ENCODE assay signal across 14 cellular contexts in genomic region chr3:29334652-29335189, GRCh38. TPM values are rescaled to one million over a fixed set of nuclear protein-coding genes. Genes with fewer than 3 reads are reported as not detected.
DNase-seq lines count a peak whose midpoint lies in the region; ATAC-seq and TF ChIP-seq lines count a peak whose summit lies in the region.
"Had no signal": no experiment of that assay in that cellular context is flagged by ENCODE, and none has a peak within 500 bp of the region (broad histone marks: within the 10 kb centered on the region; RNA-seq: fewer than 3 reads in every experiment).

No MANE protein-coding gene starts in this region.

- no peaks in the 10 kb centered on the region for H3K27me3 Mint-ChIP-seq in endodermal cell (ENCODE audit: insufficient read depth)
- H3K27me3 Mint-ChIP-seq in neural crest cell (ENCODE audit: low read depth): no peaks in the 10 kb centered on the region
- no peaks in the 10 kb centered on the region for H3K27me3 Mint-ChIP-seq in stimulated activated naive B cell treated with anti-CD40 and anti-IgM and Interleukin-4, amounts not matched to agents 10 μg/mL and 1 μg/mL and 100 μg/mL, for 72 hours

- DNase-seq in right atrium auricular region (ENCODE audit: low spot score): no peak
- no peak for DNase-seq in Right ventricle myocardium inferior (ENCODE audit: missing footprints)
- DNase-seq in endodermal cell: no peak
- no peak for DNase-seq in neural crest cell (ENCODE audit: low read depth, low spot score)
- DNase-seq in NCI-H226: no peak
- no peak for DNase-seq in mucosa of gallbladder (ENCODE audit: low spot score)
- no peak for DNase-seq in stimulated activated naive B cell treated with anti-CD40 and anti-IgM and Interleukin-4, amounts not matched to agents 10 μg/mL and 1 μg/mL and 100 μg/mL, for 72 hours
- DNase-seq: activated CD4-positive, alpha-beta T cell treated with anti-CD3 and anti-CD28 coated beads, Interleukin-2, amount 50 U/mL, for 48 hours; activated naive CD8-positive, alpha-beta T cell treated with anti-CD3 and anti-CD28 coated beads, Interleukin-2, amount 10 ng/mL, durations not matched to agents 7 days and 5 days; effector CD8-positive, alpha-beta T cell; stimulated activated CD4-positive, alpha-beta T cell treated with anti-CD3 and anti-CD28 coated beads, Interleukin-2, amount 100 ng/mL, for 48 hours had no signal

- H3K9ac ChIP-seq in endodermal cell (ENCODE audit: extremely low read depth, low read length, poor library complexity, severe bottlenecking): no peak overlapping the region

- H3K36me3 ChIP-seq in right atrium auricular region (no peaks in the 10 kb centered on the region), endodermal cell (ENCODE audit: control insufficient read depth, insufficient read depth, low read length) (no peaks in the 10 kb centered on the region)
- H3K36me3 ChIP-seq: neutrophil had no signal

- H3K27ac Mint-ChIP-seq in endodermal cell (no peak overlapping the region), neural crest cell (ENCODE audit: unreplicated experiment) (no peak overlapping the region)
- no peak overlapping the region for H3K27ac Mint-ChIP-seq in stimulated activated naive B cell treated with anti-CD40 and anti-IgM and Interleukin-4, amounts not matched to agents 10 μg/mL and 1 μg/mL and 100 μg/mL, for 72 hours
- H3K27ac Mint-ChIP-seq: activated naive CD8-positive, alpha-beta T cell treated with anti-CD3 and anti-CD28 coated beads, Interleukin-2, amount 10 ng/mL, durations not matched to agents 7 days and 5 days had no signal

- intact Hi-C loops in Right ventricle myocardium inferior (cut with DNase I): loop anchor here (5.0 kb wide), 2 partner anchors 52 to 428 kb away; partner anchors contain the start of gene RBMS3

- no peak overlapping the region for H3K4me3 Mint-ChIP-seq in endodermal cell
- peak overlapping the region; percentile 44 for H3K4me3 Mint-ChIP-seq in neural crest cell
- no peak overlapping the region for H3K4me3 Mint-ChIP-seq in stimulated activated naive B cell treated with anti-CD40 and anti-IgM and Interleukin-4, amounts not matched to agents 10 μg/mL and 1 μg/mL and 100 μg/mL, for 72 hours
- H3K4me3 Mint-ChIP-seq: activated naive CD8-positive, alpha-beta T cell treated with anti-CD3 and anti-CD28 coated beads, Interleukin-2, amount 10 ng/mL, durations not matched to agents 7 days and 5 days had no signal

- H3K27me3 ChIP-seq in right atrium auricular region: no peaks in the 10 kb centered on the region
- H3K27me3 ChIP-seq in endodermal cell (ENCODE audit: control insufficient read depth, insufficient read depth, low read length, poor library complexity, severe bottlenecking): no peaks in the 10 kb centered on the region
- H3K27me3 ChIP-seq: neutrophil had no signal

- H3K9me3 ChIP-seq in right atrium auricular region (no peaks in the 10 kb centered on the region), endodermal cell (ENCODE audit: control insufficient read depth, low read length) (no peaks in the 10 kb centered on the region)
- H3K9me3 ChIP-seq: neutrophil had no signal

- WGBS in endodermal cell (ENCODE audit: insufficient coverage in 1 of 2, insufficient read length in 1 of 2), 2 experiments: 92 to 100% methylated on average over 1 to 4 of the region's 4 CpGs

- H3K36me3 Mint-ChIP-seq in endodermal cell (ENCODE audit: low read depth) (no peaks in the 10 kb centered on the region), neural crest cell (ENCODE audit: low read depth) (no peaks in the 10 kb centered on the region)
- no peaks in the 10 kb centered on the region for H3K36me3 Mint-ChIP-seq in stimulated activated naive B cell treated with anti-CD40 and anti-IgM and Interleukin-4, amounts not matched to agents 10 μg/mL and 1 μg/mL and 100 μg/mL, for 72 hours
- H3K36me3 Mint-ChIP-seq: activated naive CD8-positive, alpha-beta T cell treated with anti-CD3 and anti-CD28 coated beads, Interleukin-2, amount 10 ng/mL, durations not matched to agents 7 days and 5 days had no signal

- H3K4me1 Mint-ChIP-seq in endodermal cell (peaks cover 14% of the 10 kb centered on the region), neural crest cell (peaks cover 59% of the 10 kb centered on the region)
- H3K4me1 Mint-ChIP-seq in stimulated activated naive B cell treated with anti-CD40 and anti-IgM and Interleukin-4, amounts not matched to agents 10 μg/mL and 1 μg/mL and 100 μg/mL, for 72 hours: peaks cover 0 to 5% of the 10 kb centered on the region in 2 donors
- H3K4me1 Mint-ChIP-seq: activated naive CD8-positive, alpha-beta T cell treated with anti-CD3 and anti-CD28 coated beads, Interleukin-2, amount 10 ng/mL, durations not matched to agents 7 days and 5 days had no signal

- H3K9me3 Mint-ChIP-seq in endodermal cell (no peaks in the 10 kb centered on the region), neural crest cell (no peaks in the 10 kb centered on the region)
- no peaks in the 10 kb centered on the region for H3K9me3 Mint-ChIP-seq in stimulated activated naive B cell treated with anti-CD40 and anti-IgM and Interleukin-4, amounts not matched to agents 10 μg/mL and 1 μg/mL and 100 μg/mL, for 72 hours
- H3K9me3 Mint-ChIP-seq: activated naive CD8-positive, alpha-beta T cell treated with anti-CD3 and anti-CD28 coated beads, Interleukin-2, amount 10 ng/mL, durations not matched to agents 7 days and 5 days had no signal

- H3K4me3 ChIP-seq in right atrium auricular region: no peak overlapping the region
- no peak overlapping the region for H3K4me3 ChIP-seq in endodermal cell (ENCODE audit: low read length)

- no peak for ATAC-seq in Right ventricle myocardium inferior
- no peak for ATAC-seq in GM18502 (IDR thresholded peaks at IDR 0.05; ENCODE audit: poor library complexity, unreplicated experiment)
- ATAC-seq in stimulated activated naive B cell treated with anti-CD40 and anti-IgM and Interleukin-4, amounts not matched to agents 10 μg/mL and 1 μg/mL and 100 μg/mL, for 72 hours (replicated peaks): no peak

- H3K4me1 ChIP-seq in right atrium auricular region (peaks cover 0 to 75% of the 10 kb centered on the region in 2 donors), endodermal cell (ENCODE audit: control insufficient read depth, insufficient read depth, low read length) (peaks cover 3% of the 10 kb centered on the region)

- H3K27ac ChIP-seq in right atrium auricular region (peak overlapping the region; percentile 74 to 82), endodermal cell (ENCODE audit: low read depth, low read length) (peak overlapping the region; percentile 67)
- H3K27ac ChIP-seq: HL-60, neutrophil had no signal

- TF ChIP-seq CTCF in right atrium auricular region (IDR thresholded peaks at IDR 0.05) (no peak), endodermal cell (conservative IDR thresholded peaks at IDR 0.05) (no peak), neural crest cell (conservative IDR thresholded peaks at IDR 0.05) (no peak)

RNA-seq across cellular contexts. Expression of gene RBMS3, which starts 53.9 kb away (rescaled TPM):
- total RNA-seq in right atrium auricular region (10 to 100 TPM; 27.3 to 51.4 TPM), Right ventricle myocardium inferior (32.7 TPM), endodermal cell (1 to 10 TPM; 2.0 to 7.3 TPM), neural crest cell (34.5 and 35.4 TPM in 2 replicates), mucosa of gallbladder (49.6 TPM)
- polyA plus RNA-seq in endodermal cell (2013, experiment 1 of 2): 8.8 TPM
- polyA plus RNA-seq in endodermal cell (2013, experiment 2 of 2): 7.5 TPM
